ENCODE assay signal across 9 cellular contexts in genomic region chr10:71868192-71868697, GRCh38. TPM values are rescaled to one million over a fixed set of nuclear protein-coding genes. Genes with fewer than 3 reads are reported as not detected.
A peak's percentile ranks its signal among the peaks of the same experiment; 100 is the strongest.
DNase-seq lines count a peak whose midpoint lies in the region; ATAC-seq and TF ChIP-seq lines count a peak whose summit lies in the region.
"Had no signal": no experiment of that assay in that cellular context is flagged by ENCODE, and none has a peak within 500 bp of the region (broad histone marks: within the 10 kb centered on the region; RNA-seq: fewer than 3 reads in every experiment).

No MANE protein-coding gene starts in this region.

- no peak overlapping the region for H3K4me3 ChIP-seq in coronary artery
- H3K4me3 ChIP-seq: skin epidermis had no signal

- DNase-seq in SK-MEL-5 (ENCODE audit: low read depth, low spot score) (peak; percentile 85), Right ventricle myocardium inferior (ENCODE audit: missing footprints) (no peak), NCI-H345 treated with DMSO at 0.1 percent for 48 hours (lab: John Stamatoyannopoulos, UW; ENCODE audit: unreplicated experiment) (no peak), GM20000 (ENCODE audit: low spot score) (no peak), NCI-H1930 (lab: John Stamatoyannopoulos, UW) (no peak), coronary artery (ENCODE audit: low spot score) (no peak)
- no peak for DNase-seq in stimulated activated naive B cell treated with anti-CD40 and anti-IgM and Interleukin-4, amounts not matched to agents 10 μg/mL and 1 μg/mL and 100 μg/mL, for 72 hours

- peak; percentile 47 for ATAC-seq in HG02763 (IDR thresholded peaks at IDR 0.05; ENCODE audit: unreplicated experiment)
- ATAC-seq in Right ventricle myocardium inferior = peak; percentile 76
- peak; percentile 81 to 83 for ATAC-seq in stimulated activated naive B cell treated with anti-CD40 and anti-IgM and Interleukin-4, amounts not matched to agents 10 μg/mL and 1 μg/mL and 100 μg/mL, for 72 hours (replicated peaks)

- intact Hi-C loops in Right ventricle myocardium inferior (cut with DNase I) = no loop called here

- H3K4me3 Mint-ChIP-seq in stimulated activated naive B cell treated with anti-CD40 and anti-IgM and Interleukin-4, amounts not matched to agents 10 μg/mL and 1 μg/mL and 100 μg/mL, for 72 hours = peak overlapping the region in 1 of 2 donors; percentile 20

- H3K27me3 Mint-ChIP-seq in stimulated activated naive B cell treated with anti-CD40 and anti-IgM and Interleukin-4, amounts not matched to agents 10 μg/mL and 1 μg/mL and 100 μg/mL, for 72 hours = no peaks in the 10 kb centered on the region

- H3K9me3 Mint-ChIP-seq in stimulated activated naive B cell treated with anti-CD40 and anti-IgM and Interleukin-4, amounts not matched to agents 10 μg/mL and 1 μg/mL and 100 μg/mL, for 72 hours = no peaks in the 10 kb centered on the region

- H3K36me3 Mint-ChIP-seq in stimulated activated naive B cell treated with anti-CD40 and anti-IgM and Interleukin-4, amounts not matched to agents 10 μg/mL and 1 μg/mL and 100 μg/mL, for 72 hours = no peaks in the 10 kb centered on the region

- peaks cover 14 to 24% of the 10 kb centered on the region in 2 donors for H3K4me1 Mint-ChIP-seq in stimulated activated naive B cell treated with anti-CD40 and anti-IgM and Interleukin-4, amounts not matched to agents 10 μg/mL and 1 μg/mL and 100 μg/mL, for 72 hours

- TF ChIP-seq CTCF in GM20000 (IDR thresholded peaks at IDR 0.05; ENCODE audit: extremely low read depth, missing control alignments) (no peak), coronary artery (IDR thresholded peaks at IDR 0.05) (no peak)

- no peak overlapping the region for H3K27ac ChIP-seq in coronary artery

- in situ Hi-C loops in SK-MEL-5 (cut with HindIII; ENCODE audit: low pct_unique_long_range_greater_than_20kb, low sequenced_read_pairs) = no loop called here

- peak overlapping the region; percentile 42 for H3K27ac Mint-ChIP-seq in stimulated activated naive B cell treated with anti-CD40 and anti-IgM and Interleukin-4, amounts not matched to agents 10 μg/mL and 1 μg/mL and 100 μg/mL, for 72 hours

RNA-seq across cellular contexts. Expression of gene PSAP, which starts 17.2 kb away (rescaled TPM):
- 1,457 and 1,499 TPM in 2 replicates for total RNA-seq in SK-MEL-5 (2014; rRNA removed; shearing (Covaris generic))
- polyA plus RNA-seq in SK-MEL-5 (2015; cell fraction: cytosol; rRNA removed) = 3,343 and 3,961 TPM in 2 replicates
- polyA plus RNA-seq in SK-MEL-5 (2015; cell fraction: nucleus; rRNA removed) = 1,221 and 1,304 TPM in 2 replicates
- total RNA-seq in Right ventricle myocardium inferior = 1,777 TPM
